1 cellular context compared by ENCODE assay signal in genomic region chr7:77246031-77246430, GRCh38.
TF ChIP-seq lines count a peak whose summit lies in the region.

No MANE protein-coding gene starts in this region.

TF ChIP-seq in HepG2, 621 proteins besides CTCF, POLR2A, EP300 and RAD21:
- TF ChIP-seq NFKB2 (CRISPR knock-in tag; IDR thresholded peaks at IDR 0.05; ENCODE audit: borderline replicate concordance) (no peak), ZNF24 (IDR thresholded peaks at IDR 0.05) (no peak), KDM3A (CRISPR knock-in tag; IDR thresholded peaks at IDR 0.05; ENCODE audit: low read depth) (no peak), HOXA5 (CRISPR knock-in tag; IDR thresholded peaks at IDR 0.05) (no peak), ZSCAN12 (CRISPR knock-in tag; IDR thresholded peaks at IDR 0.05) (no peak), CSRNP2 (CRISPR knock-in tag; conservative IDR thresholded peaks at IDR 0.05; ENCODE audit: low read depth) (no peak), ZNF350 (CRISPR knock-in tag; IDR thresholded peaks at IDR 0.05; ENCODE audit: borderline replicate concordance, low read depth) (no peak), ADNP (CRISPR knock-in tag; IDR thresholded peaks at IDR 0.05) (no peak), ZBTB7B (CRISPR knock-in tag; IDR thresholded peaks at IDR 0.05) (no peak), ZNF12 (CRISPR knock-in tag; IDR thresholded peaks at IDR 0.05) (no peak), HNRNPK (IDR thresholded peaks at IDR 0.05; ENCODE audit: low read depth, low read length, poor library complexity, severe bottlenecking) (no peak), ZNF687 (CRISPR knock-in tag; IDR thresholded peaks at IDR 0.05) (no peak), ZNF549 (CRISPR knock-in tag; IDR thresholded peaks at IDR 0.05) (no peak), MEF2D (CRISPR knock-in tag; IDR thresholded peaks at IDR 0.05) (no peak), MXD4 (CRISPR knock-in tag; IDR thresholded peaks at IDR 0.05) (no peak), ZNF891 (CRISPR knock-in tag; IDR thresholded peaks at IDR 0.05) (no peak), E2F5 (CRISPR knock-in tag; conservative IDR thresholded peaks at IDR 0.05) (no peak)
